In genomic region chr7:96021533-96021932, GRCh38 we compare ENCODE assay signal across 22 cellular contexts.
A peak's percentile ranks its signal among the peaks of the same experiment; 100 is the strongest.
DNase-seq lines count a peak whose midpoint lies in the region; ATAC-seq, FAIRE-seq and TF ChIP-seq lines count a peak whose summit lies in the region.
"Had no signal": no experiment of that assay in that cellular context is flagged by ENCODE, and none has a peak within 500 bp of the region (broad histone marks: within the 10 kb centered on the region; RNA-seq: fewer than 3 reads in every experiment).

No MANE protein-coding gene starts in this region.

- no peaks in the 10 kb centered on the region for H3K4me1 ChIP-seq in keratinocyte (ENCODE audit: control insufficient read depth, extremely low read depth, insufficient read depth, low read length)
- H3K4me1 ChIP-seq: A549 had no signal

- H4K20me1 ChIP-seq in keratinocyte (ENCODE audit: control insufficient read depth, extremely low read depth, insufficient read depth, low read length): no peaks in the 10 kb centered on the region

- no peaks in the 10 kb centered on the region for H3K27me3 ChIP-seq in keratinocyte (ENCODE audit: control insufficient read depth, extremely low read depth, insufficient read depth, low read length)

- TF ChIP-seq CTCF in epithelial cell of esophagus (IDR thresholded peaks at IDR 0.05; ENCODE audit: insufficient read depth, low read depth, low read length, missing control alignments) (no peak), keratinocyte (optimal IDR thresholded peaks at IDR 0.05 in 1 of 3, IDR thresholded peaks at IDR 0.05 in 1 of 3, conservative IDR thresholded peaks at IDR 0.05 in 1 of 3; ENCODE audit: extremely low read depth in 1 of 3, insufficient read depth in 2 of 3, low read length in 3 of 3) (no peak)

- no peaks in the 10 kb centered on the region for H3K9me1 ChIP-seq in keratinocyte (ENCODE audit: control insufficient read depth, extremely low read depth, insufficient read depth, low read length)

- dilution Hi-C loops in keratinocyte (cut with MboI; ENCODE audit: extremely low pct_ligation_motif_present, low sequenced_read_pairs): no loop called here

- H2AFZ ChIP-seq in keratinocyte (ENCODE audit: control insufficient read depth, low read length): no peak overlapping the region

- no peaks in the 10 kb centered on the region for H3K9me3 ChIP-seq in keratinocyte (ENCODE audit: control insufficient read depth, low read depth, low read length)
- H3K9me3 ChIP-seq: A549 had no signal

- H3K36me3 ChIP-seq in keratinocyte (ENCODE audit: control insufficient read depth in 2 of 2, extremely low read depth in 1 of 2, insufficient read depth in 2 of 2, low read length in 2 of 2): no peaks in the 10 kb centered on the region

- no peak for ATAC-seq in HG02798 (IDR thresholded peaks at IDR 0.05; ENCODE audit: poor library complexity, unreplicated experiment)
- no peak for ATAC-seq in GM18511 (IDR thresholded peaks at IDR 0.05; ENCODE audit: unreplicated experiment)
- ATAC-seq: A549, GM12878, HepG2 had no signal

- FAIRE-seq in keratinocyte (lab: Jason Lieb, UNC): peak; percentile 29
- FAIRE-seq: A549, GM12878, HepG2 had no signal

- H3K4me2 ChIP-seq in keratinocyte (ENCODE audit: control insufficient read depth, extremely low read depth, insufficient read depth, low read depth, low read length): no peak overlapping the region
- H3K4me2 ChIP-seq: A549 had no signal

- peak; percentile 0 for DNase-seq in EL
- DNase-seq in NCI-H1048 (lab: John Stamatoyannopoulos, UW): peak; percentile 12
- peak; percentile 39 for DNase-seq in epithelial cell of esophagus (ENCODE audit: low read depth)
- no peak for DNase-seq in keratinocyte (ENCODE audit: low read depth, low spot score)
- no peak for DNase-seq in DMS53 treated with DMSO at 0.1 percent for 48 hours (lab: John Stamatoyannopoulos, UW; ENCODE audit: unreplicated experiment)
- DNase-seq: CD4-positive, CD25-positive, alpha-beta regulatory T cell; DMS79; KBM-7; NCI-H1105; NCI-H146; NCI-H2081; NCI-H2171; NCI-H345; NCI-H524 treated with DMSO at 0.1 percent for 48 hours; OCI-M1; RPMI8226; SHP77 had no signal

- no peaks in the 10 kb centered on the region for H3K79me2 ChIP-seq in keratinocyte (ENCODE audit: control insufficient read depth, insufficient read depth, low read length)

- H3K4me3 ChIP-seq in epithelial cell of esophagus (ENCODE audit: low read length) (no peak overlapping the region), keratinocyte (ENCODE audit: control insufficient read depth in 2 of 3, extremely low read depth in 1 of 3, insufficient read depth in 2 of 3, low read depth in 1 of 3, low read length in 3 of 3) (no peak overlapping the region)
- H3K4me3 ChIP-seq: A549, GM12878 had no signal

- no peak overlapping the region for H3K27ac ChIP-seq in keratinocyte (ENCODE audit: control insufficient read depth, insufficient read depth, low read length)
- H3K27ac ChIP-seq: A549 had no signal

- no peak overlapping the region for H3K9ac ChIP-seq in keratinocyte (ENCODE audit: control insufficient read depth, extremely low read depth, insufficient read depth, low read length)

Comparison
In these comparisons a context has a peak if more than half of its experiments do, and no peak if none do; other contexts are left out.
1. DNase-seq: peak in EL (single experiment), NCI-H1048 (single experiment) and epithelial cell of esophagus (single experiment); none in keratinocyte (single experiment) and DMS53 treated with DMSO at 0.1 percent for 48 hours (single experiment).